In genomic region chr3:11604139-11604895, GRCh38 we compare ENCODE assay signal across 11 cellular contexts. TPM values are rescaled to one million over a fixed set of nuclear protein-coding genes. Genes with fewer than 3 reads are reported as not detected.
A peak's percentile ranks its signal among the peaks of the same experiment; 100 is the strongest.
DNase-seq lines count a peak whose midpoint lies in the region; ATAC-seq and TF ChIP-seq lines count a peak whose summit lies in the region.
"Had no signal": no experiment of that assay in that cellular context is flagged by ENCODE, and none has a peak within 500 bp of the region (broad histone marks: within the 10 kb centered on the region; RNA-seq: fewer than 3 reads in every experiment).

No MANE protein-coding gene starts in this region.

- H2AK5ac ChIP-seq in mesenchymal stem cell (ENCODE audit: low read length, severe bottlenecking), result peak overlapping the region; percentile 31

- peak overlapping the region; percentile 19 to 78 for H3K18ac ChIP-seq in mesenchymal stem cell (ENCODE audit: low read depth in 1 of 2, low read length in 2 of 2)

- DNase-seq in cardiac muscle cell (ENCODE audit: low read depth in 1 of 2, low spot score in 1 of 2), result peak in 1 of 2 donors; percentile 91
- no peak for DNase-seq in Right ventricle myocardium superior
- peak; percentile 83 to 92 for DNase-seq in cardiac fibroblast (ENCODE audit: low read depth in 2 of 2)
- DNase-seq in mesenchymal stem cell, result peak; percentile 86
- DNase-seq in upper lobe of right lung, result no peak
- DNase-seq in LoVo (ENCODE audit: low spot score), result no peak
- no peak for DNase-seq in activated naive CD4-positive, alpha-beta T cell (lab: John Stamatoyannopoulos, UW)
- DNase-seq: activated CD4-positive, alpha-beta T cell treated with anti-CD3 and anti-CD28 coated beads for 36 hours; naive thymus-derived CD4-positive, alpha-beta T cell; NCI-H510A had no signal

- H3K4me2 ChIP-seq in mesenchymal stem cell (ENCODE audit: low read length, poor library complexity, severe bottlenecking), result no peak overlapping the region

- ATAC-seq in Right ventricle myocardium superior (ENCODE audit: poor library complexity), result no peak
- ATAC-seq in upper lobe of right lung, result no peak
- ATAC-seq in activated T-helper 17 cell treated with anti-CD3 and anti-CD28 coated beads, Interleukin-2, amount 50 U/mL, for 72 hours (replicated peaks), result no peak
- ATAC-seq: activated CD4-positive, alpha-beta T cell treated with anti-CD3 and anti-CD28 coated beads for 36 hours; naive thymus-derived CD4-positive, alpha-beta T cell had no signal

- H3K27me3 ChIP-seq in cardiac muscle cell (no peaks in the 10 kb centered on the region), mesenchymal stem cell (ENCODE audit: control insufficient read depth in 1 of 2, insufficient read depth in 1 of 2, low read length in 2 of 2) (no peaks in the 10 kb centered on the region), upper lobe of right lung (no peaks in the 10 kb centered on the region)

- no peak overlapping the region for H3K4me3 ChIP-seq in cardiac muscle cell
- no peak overlapping the region for H3K4me3 ChIP-seq in cardiac fibroblast (replicated peaks in 1 of 2; ENCODE audit: low read depth in 2 of 2, low read length in 2 of 2)
- H3K4me3 ChIP-seq in mesenchymal stem cell (ENCODE audit: insufficient read depth in 1 of 2, low read depth in 1 of 2, low read length in 2 of 2), result peak overlapping the region in 1 of 2 experiments; percentile 15
- H3K4me3 ChIP-seq in upper lobe of right lung, result no peak overlapping the region

- H3K9me3 ChIP-seq in cardiac muscle cell (ENCODE audit: low read depth) (no peaks in the 10 kb centered on the region), mesenchymal stem cell (ENCODE audit: control insufficient read depth, low read length) (no peaks in the 10 kb centered on the region), upper lobe of right lung (no peaks in the 10 kb centered on the region)

- peak overlapping the region; percentile 26 for H3K27ac ChIP-seq in cardiac muscle cell
- peak overlapping the region; percentile 46 for H3K27ac ChIP-seq in mesenchymal stem cell (ENCODE audit: low read length, poor library complexity, severe bottlenecking)
- peak overlapping the region; percentile 80 for H3K27ac ChIP-seq in upper lobe of right lung

- WGBS in mesenchymal stem cell, result 54% methylated on average over 10 of the region's 15 CpGs

- H3K14ac ChIP-seq in mesenchymal stem cell (ENCODE audit: low read length in 2 of 2), result no peak overlapping the region

- H2BK120ac ChIP-seq in mesenchymal stem cell (ENCODE audit: low read depth, low read length), result no peak overlapping the region

- TF ChIP-seq CTCF in cardiac muscle cell (IDR thresholded peaks at IDR 0.05; ENCODE audit: low read depth, low read length) (no peak), cardiac fibroblast (IDR thresholded peaks at IDR 0.05; ENCODE audit: low read depth, low read length) (no peak), upper lobe of right lung (IDR thresholded peaks at IDR 0.05) (no peak)

- no peak overlapping the region for H4K91ac ChIP-seq in mesenchymal stem cell (ENCODE audit: low read length)

- intact Hi-C loops in Right ventricle myocardium superior (cut with DNase I) (loop anchor here (5.0 kb wide), 1 partner anchor 38 kb away; the partner anchor contains the start of gene VGLL4), upper lobe of right lung (cut with DNase I) (no loop called here)

- no peaks in the 10 kb centered on the region for H3K27me3 Mint-ChIP-seq in activated T-helper 17 cell treated with anti-CD3 and anti-CD28 coated beads, Interleukin-2, amount 50 U/mL, for 72 hours
- H3K27me3 Mint-ChIP-seq: activated CD4-positive, alpha-beta T cell treated with anti-CD3 and anti-CD28 coated beads for 36 hours; naive thymus-derived CD4-positive, alpha-beta T cell had no signal

- H3K36me3 ChIP-seq in cardiac muscle cell, result peaks cover 11% of the 10 kb centered on the region
- H3K36me3 ChIP-seq in mesenchymal stem cell (ENCODE audit: control insufficient read depth in 1 of 2, insufficient read depth in 2 of 2, low read depth in 1 of 2, low read length in 2 of 2), result peaks cover 9 to 29% of the 10 kb centered on the region in 2 experiments
- H3K36me3 ChIP-seq in upper lobe of right lung, result peaks cover 18% of the 10 kb centered on the region

- H3K36me3 Mint-ChIP-seq in activated T-helper 17 cell treated with anti-CD3 and anti-CD28 coated beads, Interleukin-2, amount 50 U/mL, for 72 hours (ENCODE audit: low read depth), result peaks cover 32% of the 10 kb centered on the region

- no peak overlapping the region for H2AFZ ChIP-seq in mesenchymal stem cell (ENCODE audit: low read depth, low read length)

- no peak overlapping the region for H2BK5ac ChIP-seq in mesenchymal stem cell (ENCODE audit: low read depth, low read length, poor library complexity, severe bottlenecking)

- no peak overlapping the region for H3K27ac Mint-ChIP-seq in activated T-helper 17 cell treated with anti-CD3 and anti-CD28 coated beads, Interleukin-2, amount 50 U/mL, for 72 hours

- H3K9me3 Mint-ChIP-seq in activated T-helper 17 cell treated with anti-CD3 and anti-CD28 coated beads, Interleukin-2, amount 50 U/mL, for 72 hours, result no peaks in the 10 kb centered on the region
- H3K9me3 Mint-ChIP-seq: naive thymus-derived CD4-positive, alpha-beta T cell had no signal

- peak overlapping the region in 1 of 2 experiments; percentile 77 for H2BK12ac ChIP-seq in mesenchymal stem cell (ENCODE audit: low read length in 2 of 2)

- peaks cover 15% of the 10 kb centered on the region for H3K4me1 Mint-ChIP-seq in activated T-helper 17 cell treated with anti-CD3 and anti-CD28 coated beads, Interleukin-2, amount 50 U/mL, for 72 hours

- H3K4me1 ChIP-seq in cardiac muscle cell (ENCODE audit: low read depth) (peaks cover 56% of the 10 kb centered on the region), mesenchymal stem cell (ENCODE audit: control insufficient read depth, insufficient read depth, low read depth, low read length) (peaks cover 19% of the 10 kb centered on the region), upper lobe of right lung (peaks cover 54% of the 10 kb centered on the region)

- peak overlapping the region; percentile 28 for H4K8ac ChIP-seq in mesenchymal stem cell (ENCODE audit: low read length)

- H3K4me3 Mint-ChIP-seq in activated T-helper 17 cell treated with anti-CD3 and anti-CD28 coated beads, Interleukin-2, amount 50 U/mL, for 72 hours, result no peak overlapping the region
- H3K4me3 Mint-ChIP-seq: activated CD4-positive, alpha-beta T cell treated with anti-CD3 and anti-CD28 coated beads for 36 hours; naive thymus-derived CD4-positive, alpha-beta T cell had no signal

- peak overlapping the region; percentile 76 for H3K9ac ChIP-seq in mesenchymal stem cell (ENCODE audit: low read length)

- H3K23ac ChIP-seq in mesenchymal stem cell (ENCODE audit: low read length in 2 of 2), result no peak overlapping the region

- H3K79me1 ChIP-seq in mesenchymal stem cell (replicated peaks; ENCODE audit: low read length, poor library complexity, severe bottlenecking), result peaks cover 2% of the 10 kb centered on the region

- H2BK15ac ChIP-seq in mesenchymal stem cell (ENCODE audit: low read depth, poor library complexity, severe bottlenecking), result no peak overlapping the region

- peak overlapping the region in 1 of 2 experiments; percentile 58 for H3K4ac ChIP-seq in mesenchymal stem cell (ENCODE audit: low read depth in 1 of 2, low read length in 2 of 2)

RNA-seq across cellular contexts. Expression of gene VGLL4, which starts 39.4 kb away (rescaled TPM):
- 139 and 147 TPM in 2 replicates for total RNA-seq in cardiac muscle cell
- polyA plus RNA-seq in cardiac muscle cell, result 62.9 and 76.5 TPM in 2 replicates
- 23.0 TPM for total RNA-seq in Right ventricle myocardium superior
- polyA plus RNA-seq in mesenchymal stem cell (2013, experiment 1 of 2), result 73.9 TPM
- 71.8 TPM for polyA plus RNA-seq in mesenchymal stem cell (2013, experiment 2 of 2)
- total RNA-seq in upper lobe of right lung, result 57.5 TPM
- 10 to 100 TPM; 34.3 to 42.4 TPM for total RNA-seq in activated T-helper 17 cell treated with anti-CD3 and anti-CD28 coated beads, Interleukin-2, amount 50 U/mL, for 72 hours

Comparison
In these comparisons a context has a peak if more than half of its experiments do, and no peak if none do; other contexts are left out.
1. DNase-seq: peak in cardiac fibroblast (2 of 2) and mesenchymal stem cell (single experiment); none in Right ventricle myocardium superior (single experiment), upper lobe of right lung (single experiment), LoVo (single experiment) and activated naive CD4-positive, alpha-beta T cell (0 of 4).
2. H3K27ac ChIP-seq: peak in every context shown above with its lines; median percentile 80 in upper lobe of right lung; 46 in mesenchymal stem cell; 26 in cardiac muscle cell.